In genomic region chr11:2932850-2933251, GRCh38 we compare ENCODE assay signal across 12 cellular contexts. TPM values are rescaled to one million over a fixed set of nuclear protein-coding genes. Genes with fewer than 3 reads are reported as not detected.
DNase-seq lines count a peak whose midpoint lies in the region; ATAC-seq and TF ChIP-seq lines count a peak whose summit lies in the region.
"Had no signal": no experiment of that assay in that cellular context is flagged by ENCODE, and none has a peak within 500 bp of the region (broad histone marks: within the 10 kb centered on the region; RNA-seq: fewer than 3 reads in every experiment).

No MANE protein-coding gene starts in this region.

- H3K9me3 Mint-ChIP-seq in chondrocyte (ENCODE audit: low read depth) (peaks cover 6% of the 10 kb centered on the region), osteocyte (ENCODE audit: unreplicated experiment) (peaks cover 4% of the 10 kb centered on the region)

- peak overlapping the region; percentile 83 for H3K27ac Mint-ChIP-seq in chondrocyte (ENCODE audit: unreplicated experiment)
- peak overlapping the region; percentile 84 for H3K27ac Mint-ChIP-seq in osteocyte (ENCODE audit: unreplicated experiment)
- H3K27ac Mint-ChIP-seq: activated B cell treated with CpG ODN at 0.5 μM for 24 hours had no signal

- ATAC-seq in HG02852 (IDR thresholded peaks at IDR 0.05; ENCODE audit: unreplicated experiment), result no peak

- H3K36me3 Mint-ChIP-seq in chondrocyte (ENCODE audit: low read depth) (peaks cover 7% of the 10 kb centered on the region), osteocyte (ENCODE audit: unreplicated experiment) (peaks cover 3% of the 10 kb centered on the region)

- H3K36me3 ChIP-seq in H7 (replicated peaks; ENCODE audit: control insufficient read depth, insufficient read depth, low read length), result no peaks in the 10 kb centered on the region
- H3K36me3 ChIP-seq: prostate gland had no signal

- no peak overlapping the region for H3K4me3 ChIP-seq in NB4 (ENCODE audit: low read depth, low read length)
- H3K4me3 ChIP-seq in H7 (ENCODE audit: insufficient read depth, low read depth, low read length), result no peak overlapping the region
- H3K4me3 ChIP-seq: prostate gland had no signal

- H3K27me3 Mint-ChIP-seq in chondrocyte (ENCODE audit: low read depth), result no peaks in the 10 kb centered on the region
- H3K27me3 Mint-ChIP-seq in osteocyte (ENCODE audit: unreplicated experiment), result no peaks in the 10 kb centered on the region

- no peak overlapping the region for H3K4me3 Mint-ChIP-seq in chondrocyte (ENCODE audit: unreplicated experiment)
- H3K4me3 Mint-ChIP-seq in osteocyte (ENCODE audit: unreplicated experiment), result no peak overlapping the region
- H3K4me3 Mint-ChIP-seq: activated B cell treated with CpG ODN at 0.5 μM for 24 hours had no signal

- TF ChIP-seq POLR2A in NB4 (IDR thresholded peaks at IDR 0.05; ENCODE audit: extremely low read depth, insufficient read length), result no peak

- H3K27me3 ChIP-seq in H7 (ENCODE audit: control insufficient read depth, insufficient read depth, low read length), result peaks cover 20% of the 10 kb centered on the region

- H3K4me1 Mint-ChIP-seq in chondrocyte (ENCODE audit: low read depth) (peaks cover 33% of the 10 kb centered on the region), osteocyte (ENCODE audit: unreplicated experiment) (peaks cover 39% of the 10 kb centered on the region)

- DNase-seq in DMS53 (lab: John Stamatoyannopoulos, UW) (peak; percentile 84), NB4 (ENCODE audit: low read depth) (peak; percentile 80), chondrocyte (ENCODE audit: low spot score) (peak; percentile 77), osteocyte (ENCODE audit: extremely low spot score, unreplicated experiment) (no peak), islet precursor cell (no peak), iPS-NIHi7 (ENCODE audit: extremely low spot score) (no peak), H7 (no peak)
- DNase-seq: activated B cell treated with CpG ODN at 0.5 μM for 24 hours, hippocampal formation, NCI-H446 had no signal

- TF ChIP-seq CTCF in NB4 (IDR thresholded peaks at IDR 0.05; ENCODE audit: low read depth, low read length) (no peak), chondrocyte (IDR thresholded peaks at IDR 0.05) (no peak), osteocyte (IDR thresholded peaks at IDR 0.05) (no peak)

RNA-seq across cellular contexts. Expression of gene PHLDA2, which starts 3.6 kb away (rescaled TPM):
- total RNA-seq in chondrocyte (63.9 to 69.0 TPM (median 64.4 TPM) in 3 replicates), osteocyte (89.6 and 96.1 TPM in 2 replicates)
- total RNA-seq in H7 (2014; rRNA removed; shearing (Covaris generic)), result 5.1 and 13.1 TPM in 2 replicates

RNA-seq across cellular contexts. Expression of gene CDKN1C, which starts 47.3 kb away (rescaled TPM):
- total RNA-seq in chondrocyte (5.4 to 15.7 TPM (median 14.6 TPM) in 3 replicates), osteocyte (18.1 and 19.2 TPM in 2 replicates)
- 58.4 and 60.9 TPM in 2 replicates for total RNA-seq in H7 (2014; rRNA removed; shearing (Covaris generic))

RNA-seq across cellular contexts. Expression of gene NAP1L4, which starts 59.3 kb away (rescaled TPM):
- 83.5 to 135 TPM (median 89.5 TPM) in 3 replicates for total RNA-seq in chondrocyte
- 147 and 148 TPM in 2 replicates for total RNA-seq in osteocyte
- total RNA-seq in H7 (2014; rRNA removed; shearing (Covaris generic)), result 140 and 142 TPM in 2 replicates

Comparison
In these comparisons a context has a peak if more than half of its experiments do, and no peak if none do; other contexts are left out.
1. DNase-seq: peak in DMS53 (single experiment), NB4 (single experiment) and chondrocyte (single experiment); none in osteocyte (single experiment), islet precursor cell (single experiment), iPS-NIHi7 (single experiment) and H7 (single experiment).